20 cellular contexts compared by ENCODE assay signal in the genomic region with DNA sequence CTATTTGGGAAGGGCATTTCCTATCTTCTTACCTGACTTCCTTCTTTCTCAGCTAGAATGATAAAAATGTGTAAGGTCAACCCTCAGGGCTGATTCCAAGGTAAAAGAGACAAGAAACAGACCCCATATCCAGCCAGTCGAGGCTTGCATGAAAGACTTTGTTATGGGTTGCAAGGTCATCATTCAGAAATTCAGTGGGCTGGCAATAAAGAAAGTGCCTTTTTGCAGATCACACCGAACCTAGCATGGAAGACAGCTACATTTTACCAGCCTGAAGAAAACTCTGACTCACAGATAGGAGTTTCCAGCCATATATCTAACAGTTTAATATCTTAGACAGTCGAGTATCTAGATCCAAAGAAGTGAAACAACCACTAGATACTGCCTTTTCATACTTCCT.
DNase-seq lines count a peak whose midpoint lies in the region; ATAC-seq and TF ChIP-seq lines count a peak whose summit lies in the region.
"Had no signal": no experiment of that assay in that cellular context is flagged by ENCODE, and none has a peak within 500 bp of the region (broad histone marks: within the 10 kb centered on the region; RNA-seq: fewer than 3 reads in every experiment).

No MANE protein-coding gene starts in this region.

- no peaks in the 10 kb centered on the region for H3K36me3 ChIP-seq in breast epithelium

- peaks cover 17% of the 10 kb centered on the region for H3K4me1 Mint-ChIP-seq in MCF 10A (ENCODE audit: insufficient read depth, unreplicated experiment)
- H3K4me1 Mint-ChIP-seq: B cell had no signal

- H3K27ac ChIP-seq in breast epithelium (no peak overlapping the region), foreskin keratinocyte (peak overlapping the region; percentile 84)
- H3K27ac ChIP-seq: 22Rv1, KMS-11 had no signal

- ATAC-seq in foreskin keratinocyte (peak; percentile 77), HG03039 (IDR thresholded peaks at IDR 0.05; ENCODE audit: unreplicated experiment) (no peak), HG02938 (IDR thresholded peaks at IDR 0.05; ENCODE audit: unreplicated experiment) (no peak)

- no peaks in the 10 kb centered on the region for H3K9me3 Mint-ChIP-seq in MCF 10A (ENCODE audit: unreplicated experiment)

- H3K27me3 Mint-ChIP-seq in MCF 10A (ENCODE audit: insufficient read depth, unreplicated experiment): no peaks in the 10 kb centered on the region
- H3K27me3 Mint-ChIP-seq: B cell had no signal

- no peak for TF ChIP-seq POLR2A in breast epithelium (IDR thresholded peaks at IDR 0.05)

- intact Hi-C loops in MCF 10A (cut with micrococcal nuclease) (no loop called here), breast epithelium (cut with DNase I; ENCODE audit: low total_unique reads) (no loop called here)

- no peaks in the 10 kb centered on the region for H3K9me3 ChIP-seq in breast epithelium

- CTCF ChIA-PET in MCF 10A (lab: Yijun Ruan, JAX): interaction anchor here (0.7 to 1.1 kb wide), 2 partner anchors 23 to 56 kb away, joined by 5 read pairs; no protein-coding TSS in a partner anchor

- peak overlapping the region; percentile 54 for H3K27ac Mint-ChIP-seq in MCF 10A (ENCODE audit: low read depth, unreplicated experiment)
- H3K27ac Mint-ChIP-seq: B cell had no signal

- no TSS peak for BruUV-seq in MCF 10A (replicated peaks; lab: Mats Ljungman, UMichigan)

- no peak for DNase-seq in MCF 10A (ENCODE audit: unreplicated experiment)
- no peak for DNase-seq in breast epithelium (ENCODE audit: low spot score in 2 of 2)
- peak; percentile 49 for DNase-seq in amniotic epithelial cell (ENCODE audit: low read depth)
- peak; percentile 70 to 87 for DNase-seq in foreskin keratinocyte
- no peak for DNase-seq in retina
- DNase-seq in COLO668 (lab: John Stamatoyannopoulos, UW; ENCODE audit: unreplicated experiment): no peak
- DNase-seq: DMS53, EL, NCI-H1048, NCI-H1436 treated with DMSO at 0.1 percent for 48 hours, NCI-H2029 treated with DMSO at 0.1 percent for 48 hours, NCI-H2171 treated with DMSO at 0.1 percent for 48 hours, NCI-H446 treated with DMSO at 0.1 percent for 48 hours, NCI-H69, SHP77 treated with DMSO at 0.1 percent for 48 hours had no signal

- H3K27me3 ChIP-seq in breast epithelium (no peaks in the 10 kb centered on the region), foreskin keratinocyte (no peaks in the 10 kb centered on the region)

- H3K4me1 ChIP-seq in breast epithelium (no peaks in the 10 kb centered on the region), foreskin keratinocyte (peaks cover 25% of the 10 kb centered on the region)

- H3K4me3 ChIP-seq in breast epithelium: no peak overlapping the region

- POLR2A ChIA-PET in MCF 10A (lab: Yijun Ruan, JAX): interaction anchor here (1.3 kb wide), 2 partner anchors 11 to 64 kb away, joined by 3 to 4 read pairs; no protein-coding TSS in a partner anchor

- H3K36me3 Mint-ChIP-seq in MCF 10A (ENCODE audit: insufficient read depth, unreplicated experiment): peaks cover 5% of the 10 kb centered on the region

- TF ChIP-seq CTCF in MCF 10A (IDR thresholded peaks at IDR 0.05; ENCODE audit: unreplicated experiment): no peak
- TF ChIP-seq CTCF in breast epithelium (IDR thresholded peaks at IDR 0.05): no peak
- TF ChIP-seq CTCF in foreskin keratinocyte (conservative IDR thresholded peaks at IDR 0.05): no peak

- H3K4me3 Mint-ChIP-seq in MCF 10A (ENCODE audit: unreplicated experiment): no peak overlapping the region
- H3K4me3 Mint-ChIP-seq: B cell had no signal

Comparison
In these comparisons a context has a peak if more than half of its experiments do, and no peak if none do; other contexts are left out.
1. DNase-seq: peak in amniotic epithelial cell (single experiment) and foreskin keratinocyte (2 of 2); none in MCF 10A (single experiment), breast epithelium (0 of 2), retina (single experiment) and COLO668 (single experiment).